In the genomic region with DNA sequence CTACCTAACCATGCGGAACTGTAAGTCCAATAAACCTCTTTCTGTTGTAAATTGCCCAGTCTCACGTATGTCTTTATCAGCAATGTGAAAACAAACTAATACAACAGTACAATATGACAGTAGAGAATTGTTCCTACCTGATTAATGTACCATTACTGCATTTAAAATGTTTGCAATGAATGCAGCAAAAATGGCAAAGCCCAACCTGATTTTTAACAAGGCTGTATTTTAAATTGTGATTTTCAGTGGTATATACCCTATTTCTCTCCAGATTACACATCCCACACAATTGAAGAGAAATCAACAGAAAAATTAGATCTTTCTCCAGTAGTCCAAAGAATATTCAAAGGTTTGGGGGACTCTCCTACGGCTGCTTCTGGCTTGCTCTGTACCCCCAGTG, we compare ENCODE assay signal across 19 cellular contexts. TPM values are rescaled to one million over a fixed set of nuclear protein-coding genes. Genes with fewer than 3 reads are reported as not detected.
"Had no signal": no experiment of that assay in that cellular context is flagged by ENCODE, and none has a peak within 500 bp of the region (broad histone marks: within the 10 kb centered on the region; RNA-seq: fewer than 3 reads in every experiment).

No MANE protein-coding gene starts in this region.

- DNase-seq: activated CD4-positive, alpha-beta T cell treated with anti-CD3 and anti-CD28 coated beads for 48 hours; activated CD4-positive, alpha-beta T cell treated with anti-CD3 and anti-CD28 coated beads, Interleukin-2, amount 50 U/mL, for 4 hours; activated CD8-positive, alpha-beta memory T cell treated with anti-CD3 and anti-CD28 coated beads, Interleukin-2, amount 50 U/mL, for 48 hours; activated CD8-positive, alpha-beta T cell treated with anti-CD3 and anti-CD28 coated beads, Interleukin-2, amount 10 ng/mL, durations not matched to agents 7 days and 5 days; activated naive CD4-positive, alpha-beta T cell treated with anti-CD3 and anti-CD28 coated beads, Interleukin-2, amount 50 U/mL, for 16 hours; activated naive CD8-positive, alpha-beta T cell treated with anti-CD3 and anti-CD28 coated beads, Interleukin-2, amount 10 ng/mL, durations not matched to agents 7 days and 5 days; activated T-cell treated with anti-CD3 and anti-CD28 coated beads, Interleukin-2, amount 50 U/mL, for 1 hour; aorta; body of pancreas; MG63; MV-4-11; NCI-H1694; NCI-H2029; NCI-H510A; NCI-H526 treated with DMSO at 0.1 percent for 48 hours; PC-3; SHP77 had no signal

- ATAC-seq: activated CD4-positive, CD25-positive, alpha-beta regulatory T cell treated with anti-CD3 and anti-CD28 coated beads, Interleukin-2, amount 50 U/mL, for 24 hours; activated CD8-positive, alpha-beta T cell treated with anti-CD3 and anti-CD28 coated beads, Interleukin-2, amount 10 ng/mL, durations not matched to agents 7 days and 5 days; body of pancreas; PC-3 had no signal

RNA-seq across cellular contexts. Expression of a gene that starts 3.3 kb away (rescaled TPM):
- total RNA-seq: activated CD8-positive, alpha-beta T cell treated with anti-CD3 and anti-CD28 coated beads, Interleukin-2, amount 10 ng/mL, durations not matched to agents 7 days and 5 days; activated naive CD8-positive, alpha-beta T cell treated with anti-CD3 and anti-CD28 coated beads, Interleukin-2, amount 10 ng/mL, durations not matched to agents 7 days and 5 days; bronchial epithelial cell; PC-3 had no signal
